In the genomic region with DNA sequence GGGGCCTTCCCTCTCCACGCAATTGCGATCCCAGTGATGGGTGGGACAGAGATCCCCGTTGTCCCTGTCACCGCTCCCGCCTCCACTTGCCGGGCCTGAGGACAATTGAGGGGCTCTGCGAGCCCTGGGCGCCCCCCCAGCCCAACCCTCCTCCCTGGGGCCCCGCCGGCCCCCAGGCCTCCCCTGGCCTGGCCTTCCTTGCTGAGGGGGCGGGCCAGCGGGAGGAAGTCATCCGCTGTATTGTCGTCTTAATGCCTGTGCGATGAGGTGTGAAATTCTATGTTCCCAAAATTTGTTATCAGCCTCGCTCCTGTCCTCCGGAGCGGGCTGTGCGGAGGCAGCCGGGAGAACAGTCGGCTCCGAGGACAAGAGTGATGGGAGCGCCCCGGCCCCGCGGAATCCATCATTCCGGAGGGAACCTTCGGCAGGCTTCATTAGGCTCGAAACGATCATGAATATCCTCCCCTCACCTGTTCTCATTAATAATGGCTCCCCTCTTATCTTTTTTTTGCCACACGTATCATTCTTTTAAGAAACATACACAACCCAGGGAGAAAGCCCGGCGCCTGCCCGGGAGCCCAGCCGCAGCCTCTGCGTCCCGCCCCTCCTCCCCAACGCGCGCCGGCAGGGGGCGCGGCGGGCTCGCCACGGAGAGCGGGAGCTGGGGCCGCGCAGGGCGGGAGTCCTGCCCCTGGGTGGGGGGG, we compare ENCODE assay signal across 9 cellular contexts. TPM values are rescaled to one million over a fixed set of nuclear protein-coding genes. Genes with fewer than 3 reads are reported as not detected.
A peak's percentile ranks its signal among the peaks of the same experiment; 100 is the strongest.
DNase-seq lines count a peak whose midpoint lies in the region; ATAC-seq, FAIRE-seq and TF ChIP-seq lines count a peak whose summit lies in the region.
"Had no signal": no experiment of that assay in that cellular context is flagged by ENCODE, and none has a peak within 500 bp of the region (broad histone marks: within the 10 kb centered on the region; RNA-seq: fewer than 3 reads in every experiment).

No MANE protein-coding gene starts in this region.

- peak overlapping the region; percentile 44 for H3K4me3 ChIP-seq in AG04450 (ENCODE audit: low read depth, low read length)
- H3K4me3 ChIP-seq in H1 (ENCODE audit: extremely low read depth in 1 of 4, insufficient read depth in 2 of 4, low read depth in 3 of 4, low read length in 4 of 4): peak overlapping the region; percentile 2 to 53 (median 30); a peak in 7 of 8 replicates
- peak overlapping the region; percentile 10 to 37 for H3K4me3 ChIP-seq in muscle layer of duodenum (ENCODE audit: low read depth in 1 of 2, low read length in 2 of 2)

- peaks cover 5% of the 10 kb centered on the region; the same call in 1 of the 2 replicates for H3K9me3 ChIP-seq in AG04450 (ENCODE audit: control insufficient read depth, insufficient read depth, low read length)
- H3K9me3 ChIP-seq in H1 (ENCODE audit: insufficient read depth in 2 of 2, low read depth in 1 of 2, low read length in 1 of 2): no peaks in the 10 kb centered on the region
- H3K9me3 ChIP-seq in muscle layer of duodenum (ENCODE audit: control insufficient read depth in 1 of 2, low read length in 2 of 2): no peaks in the 10 kb centered on the region

- no peaks in the 10 kb centered on the region for H3K79me1 ChIP-seq in H1 (ENCODE audit: low read depth, low read length)

- H4K5ac ChIP-seq in H1 (ENCODE audit: insufficient read length, low read depth, low read length): no peak overlapping the region

- no peak overlapping the region for H4K8ac ChIP-seq in H1 (ENCODE audit: extremely low read depth, insufficient read depth, low read length)

- H3K27me3 ChIP-seq in AG04450 (ENCODE audit: control insufficient read depth, insufficient read depth, low read length) (peaks cover 21% of the 10 kb centered on the region), H1 (replicated peaks in 1 of 4; ENCODE audit: control insufficient read depth in 3 of 4, extremely low read depth in 1 of 4, insufficient read depth in 3 of 4, low read length in 3 of 4) (peaks cover 2 to 22% (median 14%) of the 10 kb centered on the region in 4 experiments), muscle layer of duodenum (ENCODE audit: low read depth, low read length) (no peaks in the 10 kb centered on the region)

- 12% methylated on average over 38 of the region's 50 CpGs; no CpG with 5 or more reads in 1 of the 2 experiments for WGBS in H1 (ENCODE audit: extremely low coverage in 1 of 2, insufficient coverage in 1 of 2, insufficient read length in 1 of 2, insufficient replicate concordance in 2 of 2, low coverage in 1 of 2, low lambda C conversion rate in 2 of 2, missing lambda C conversion rate in 1 of 2), 2 experiments

- no peak overlapping the region for H2BK5ac ChIP-seq in H1 (ENCODE audit: low read depth, low read length)

- TF ChIP-seq EP300 in H1 (IDR thresholded peaks at IDR 0.05; ENCODE audit: borderline replicate concordance in 1 of 2, low read depth in 2 of 2, low read length in 2 of 2): no peak

- H3K14ac ChIP-seq in H1 (ENCODE audit: insufficient read length): no peak overlapping the region

- H3K9ac ChIP-seq in H1 (replicated peaks in 1 of 4; ENCODE audit: extremely low read depth in 1 of 4, low read depth in 3 of 4, low read length in 3 of 4): no peak overlapping the region

- H3K23me2 ChIP-seq in H1 (ENCODE audit: low read depth, low read length): peaks cover 4% of the 10 kb centered on the region; the same call in 1 of the 2 replicates

- peak overlapping the region; percentile 72; the same call in 1 of the 2 replicates for H2BK15ac ChIP-seq in H1 (ENCODE audit: low read length)

- FAIRE-seq in H1 (lab: Jason Lieb, UNC): no peak

- no peak overlapping the region for H3K27ac ChIP-seq in AG04450 (ENCODE audit: low read depth, low read length)
- H3K27ac ChIP-seq in H1 (ENCODE audit: low read depth, low read length): no peak overlapping the region
- H3K27ac ChIP-seq in muscle layer of duodenum (ENCODE audit: low read length): no peak overlapping the region

- CTCF ChIA-PET in AG04450 (lab: Charles Lee) (interaction anchor here (0.6 to 2.8 kb wide), 15 partner anchors 9 to 918 kb away, joined by 3 to 21 read pairs (median 3); no protein-coding TSS in a partner anchor), H1 (lab: Charles Lee; ENCODE audit: partially characterized antibody) (interaction anchor here (0.7 to 1.6 kb wide), 13 partner anchors 9 to 855 kb away, joined by 3 to 6 read pairs (median 4); a partner anchor contains a TSS)

- no peak overlapping the region for H2AFZ ChIP-seq in H1 (ENCODE audit: low read length)

- peaks cover 0 to 4% of the 10 kb centered on the region in 2 experiments for H4K20me1 ChIP-seq in H1 (replicated peaks in 1 of 2; ENCODE audit: control insufficient read depth in 1 of 2, insufficient read depth in 2 of 2, low read length in 2 of 2)

- TF ChIP-seq RAD21 in H1 (IDR thresholded peaks at IDR 0.05 in 1 of 2, conservative IDR thresholded peaks at IDR 0.05 in 1 of 2; ENCODE audit: low read depth in 2 of 2, low read length in 2 of 2): peak; percentile 26 to 63; a peak in 2 of 4 replicates

- peak overlapping the region; percentile 83 for H3K18ac ChIP-seq in H1 (ENCODE audit: extremely low read depth, low read length)

- H2BK12ac ChIP-seq in H1 (ENCODE audit: low read depth, low read length): peak overlapping the region; percentile 50; the same call in 1 of the 2 replicates

- no peak overlapping the region for H2AK5ac ChIP-seq in H1 (ENCODE audit: low read depth, low read length)

- no peaks in the 10 kb centered on the region for H3K36me3 ChIP-seq in H1 (ENCODE audit: control insufficient read depth in 2 of 4, insufficient read depth in 4 of 4, low read length in 3 of 4)
- no peaks in the 10 kb centered on the region for H3K36me3 ChIP-seq in muscle layer of duodenum (ENCODE audit: control insufficient read depth in 1 of 2, insufficient read depth in 2 of 2, low read length in 2 of 2)

- H4K91ac ChIP-seq in H1 (replicated peaks; ENCODE audit: insufficient read length, low read length): peak overlapping the region; percentile 65

- H3K4me2 ChIP-seq in H1 (ENCODE audit: insufficient read depth in 1 of 2, low read depth in 2 of 2, low read length in 2 of 2): peak overlapping the region; percentile 70 to 90

- peak overlapping the region; percentile 28 for H2BK120ac ChIP-seq in H1 (replicated peaks; ENCODE audit: low read depth, low read length)

- DNase-seq in AG04450 (ENCODE audit: low read depth, low spot score): no peak
- no peak for DNase-seq in H1 (ENCODE audit: low read depth in 1 of 2, low spot score in 2 of 2)
- no peak for DNase-seq in SK-N-DZ (ENCODE audit: low spot score)
- DNase-seq: activated CD4-positive, alpha-beta T cell treated with anti-CD3 and anti-CD28 coated beads, Interleukin-2, amount 50 U/mL, for 48 hours had no signal

- H3K23ac ChIP-seq in H1 (ENCODE audit: insufficient read length): no peak overlapping the region

- no peak overlapping the region for H3K4ac ChIP-seq in H1 (replicated peaks; ENCODE audit: insufficient read length, low read depth, low read length)

- H3K4me1 ChIP-seq in H1 (replicated peaks in 1 of 4; ENCODE audit: control insufficient read depth in 3 of 4, insufficient read depth in 4 of 4, low read length in 3 of 4) (peaks cover 0 to 18% (median 13%) of the 10 kb centered on the region in 4 experiments; a peak in 6 of 7 replicates), muscle layer of duodenum (ENCODE audit: control insufficient read depth in 1 of 2, insufficient read depth in 2 of 2, low read length in 2 of 2) (peaks cover 0 to 5% of the 10 kb centered on the region in 2 donors)

- POLR2A ChIA-PET in AG04450 (lab: Yijun Ruan, JAX): interaction anchor here (0.6 to 1.7 kb wide), 2 partner anchors 117 kb away, joined by 3 to 7 read pairs; a partner anchor contains a TSS
- POLR2A ChIA-PET in H1 (lab: Charles Lee; ENCODE audit: partially characterized antibody): no interaction called here

- no peak overlapping the region for H3K56ac ChIP-seq in H1 (replicated peaks; ENCODE audit: insufficient read length, low read depth, low read length)

- ATAC-seq in HG02759 (IDR thresholded peaks at IDR 0.05; ENCODE audit: unreplicated experiment): peak; percentile 45
- no peak for ATAC-seq in GM18519 (IDR thresholded peaks at IDR 0.05; ENCODE audit: low FRiP score, unreplicated experiment)
- no peak for ATAC-seq in HG03196 (IDR thresholded peaks at IDR 0.05; ENCODE audit: unreplicated experiment)
- ATAC-seq in HG03108 (IDR thresholded peaks at IDR 0.05; ENCODE audit: unreplicated experiment): no peak

- H2BK20ac ChIP-seq in H1 (ENCODE audit: low read length): peak overlapping the region; percentile 90; the same call in 1 of the 2 replicates

- H3K79me2 ChIP-seq in H1 (ENCODE audit: control insufficient read depth in 1 of 2, insufficient read depth in 2 of 2, low read length in 2 of 2): no peaks in the 10 kb centered on the region

- no peak for TF ChIP-seq POLR2A in H1 (IDR thresholded peaks at IDR 0.05; ENCODE audit: control extremely low read depth in 1 of 2, low read depth in 2 of 2, low read length in 2 of 2)

- peak; percentile 63 for TF ChIP-seq CTCF in AG04450 (IDR thresholded peaks at IDR 0.05; ENCODE audit: low read depth, low read length)
- peak in 2 of 3 experiments; percentile 36 to 58; a peak in 3 of 4 replicates for TF ChIP-seq CTCF in H1 (IDR thresholded peaks at IDR 0.05; ENCODE audit: control extremely low read depth in 1 of 3, insufficient read depth in 1 of 3, low read depth in 1 of 3, low read length in 3 of 3)

TF ChIP-seq in H1, 55 proteins besides CTCF, POLR2A, EP300 and RAD21 (continues in another document):
- no peak for TF ChIP-seq NANOG (IDR thresholded peaks at IDR 0.05; ENCODE audit: insufficient read depth, low read depth, low read length, poor library complexity, severe bottlenecking)
- TF ChIP-seq SP2 (IDR thresholded peaks at IDR 0.05; ENCODE audit: low read length): no peak
- TF ChIP-seq TEAD4 (IDR thresholded peaks at IDR 0.05; ENCODE audit: low read depth, low read length): no peak
- peak; percentile 51 for TF ChIP-seq EZH2 (IDR thresholded peaks at IDR 0.05; ENCODE audit: low read depth, low read length, severe bottlenecking)
- TF ChIP-seq SUZ12 (IDR thresholded peaks at IDR 0.05; ENCODE audit: low read length): 0 out of 2 replicates have a peak, but pooled peaks have one; percentile 19
- peak; percentile 59 for TF ChIP-seq BACH1 (IDR thresholded peaks at IDR 0.05; ENCODE audit: low read length)

RNA-seq across cellular contexts. Expression of a gene that starts 17.3 kb away (rescaled TPM):
- polyA plus RNA-seq in AG04450 (2011; rRNA removed) (0.12 TPM in 1 of 2 replicates, not detected in the other), H1 (2011; rRNA removed) (2.4 and 7.1 TPM in 2 replicates)
- polyA minus RNA-seq in AG04450 (2011; rRNA and poly(A)+ RNA removed): not detected in 2 replicates
- total RNA-seq in H1 (2021; fragmentation: NEBNext Ultra II Directional; extraction: Animal tissue kit (Norgen Biotek cat#: 25700)): 0.42 and 1.3 TPM in 2 replicates
- polyA plus RNA-seq in H1 (2011; cell fraction: cytosol; rRNA removed): 2.2 TPM
- 5.4 TPM for polyA plus RNA-seq in H1 (2011; cell fraction: nucleus; rRNA removed)
- polyA plus RNA-seq in H1 (2012, experiment 1 of 2): 2.2 to 3.6 TPM (median 3.3 TPM) in 4 replicates
- 3.7 TPM for polyA plus RNA-seq in H1 (2012, experiment 2 of 2)
- polyA plus RNA-seq in H1 (2013, experiment 1 of 2): 0.93 TPM
- polyA plus RNA-seq in H1 (2013, experiment 2 of 2): 0.98 TPM
- 0.51 and 1.1 TPM in 2 replicates for polyA minus RNA-seq in H1 (2011; rRNA and poly(A)+ RNA removed)
- 2.1 TPM for polyA minus RNA-seq in H1 (2011; cell fraction: cytosol; rRNA and poly(A)+ RNA removed)
- 0.80 TPM for polyA minus RNA-seq in H1 (2011; cell fraction: nucleus; rRNA and poly(A)+ RNA removed)
- 7.8 and 9.0 TPM in 2 replicates for polyA plus RNA-seq in SK-N-DZ (2014; cell fraction: cytosol; rRNA removed)
- 6.6 and 7.6 TPM in 2 replicates for polyA plus RNA-seq in SK-N-DZ (2014; cell fraction: nucleus; rRNA removed)
